Comparison of ENCODE assay signal across 8 cellular contexts in the genomic region with DNA sequence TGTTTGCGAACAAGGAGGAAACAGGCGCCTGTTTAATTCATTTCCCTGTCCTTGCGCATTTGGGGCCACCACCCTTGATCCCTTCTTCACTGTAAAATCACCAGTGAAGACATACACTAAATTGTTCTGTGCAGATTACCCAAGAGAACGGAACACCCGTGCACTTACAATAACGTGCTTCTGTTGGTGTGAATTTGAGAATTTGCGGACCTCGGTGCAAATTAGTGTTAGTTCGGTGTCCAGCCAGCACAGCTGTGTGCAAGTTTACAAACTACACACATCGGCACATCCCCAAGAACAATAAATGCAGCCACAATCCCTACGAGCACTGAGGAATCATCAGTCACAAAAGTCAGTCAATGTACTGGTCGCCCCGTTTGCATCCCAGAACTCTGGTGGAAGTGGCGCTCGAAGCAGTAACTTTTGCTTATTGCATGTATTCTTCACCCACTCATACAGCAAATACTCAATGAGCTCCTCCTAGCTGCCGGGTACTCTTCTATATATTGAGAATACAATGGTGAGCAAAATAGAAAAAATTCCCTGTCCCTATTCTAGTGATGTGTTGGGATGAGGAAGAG. TPM values are rescaled to one million over a fixed set of nuclear protein-coding genes. Genes with fewer than 3 reads are reported as not detected.
DNase-seq lines count a peak whose midpoint lies in the region; ATAC-seq and TF ChIP-seq lines count a peak whose summit lies in the region.

No MANE protein-coding gene starts in this region.

- no peak overlapping the region for H2BK120ac ChIP-seq in mesendoderm (ENCODE audit: low read depth, low read length)

- DNase-seq in NCI-H1092 treated with DMSO at 0.1 percent for 48 hours (lab: John Stamatoyannopoulos, UW) (peak; percentile 29), NCI-H1092 (lab: John Stamatoyannopoulos, UW) (no peak), MV-4-11 (lab: John Stamatoyannopoulos, UW) (peak; percentile 42), cardiac fibroblast (ENCODE audit: low read depth in 2 of 2) (peak; percentile 43 to 45), mesendoderm (no peak), natural killer cell (no peak), cerebellar nuclear complex (lab: John Stamatoyannopoulos, UW) (no peak), 8988T (no peak)

- peak overlapping the region; percentile 69 for H3K4me2 ChIP-seq in mesendoderm (ENCODE audit: low read length)

- no peak overlapping the region for H2AK5ac ChIP-seq in mesendoderm (ENCODE audit: low read length)

- H3K4me3 ChIP-seq in cardiac fibroblast (replicated peaks in 1 of 2; ENCODE audit: low read depth in 2 of 2, low read length in 2 of 2), result peak overlapping the region; percentile 78 to 81
- H3K4me3 ChIP-seq in mesendoderm (ENCODE audit: low read length), result peak overlapping the region; percentile 92

- peak overlapping the region; percentile 82 for H3K56ac ChIP-seq in mesendoderm (ENCODE audit: low read length)

- ATAC-seq in natural killer cell, result no peak

- H3K4ac ChIP-seq in mesendoderm (ENCODE audit: low read depth, low read length), result no peak overlapping the region

- H3K4me3 Mint-ChIP-seq in natural killer cell, result no peak overlapping the region

- no peak overlapping the region for H4K5ac ChIP-seq in mesendoderm (ENCODE audit: low read length)

- peak overlapping the region; percentile 55 for H3K9ac ChIP-seq in mesendoderm (ENCODE audit: low read length)

- no peaks in the 10 kb centered on the region for H3K4me1 ChIP-seq in mesendoderm (ENCODE audit: control insufficient read depth, low read depth, low read length)

- no peaks in the 10 kb centered on the region for H3K27me3 Mint-ChIP-seq in natural killer cell (ENCODE audit: low read depth in 2 of 2)

- H3K27ac Mint-ChIP-seq in natural killer cell, result no peak overlapping the region

- H3K4me1 Mint-ChIP-seq in natural killer cell, result peaks cover 5 to 8% of the 10 kb centered on the region in 2 donors

- intact Hi-C loops in natural killer cell (cut with micrococcal nuclease), result loop anchor here (1.0 to 5.0 kb wide), 3 partner anchors 47 to 470 kb away; a partner anchor contains a TSS

- no peak overlapping the region for H3K27ac ChIP-seq in mesendoderm (ENCODE audit: low read depth, low read length)

- TF ChIP-seq CTCF in cardiac fibroblast (IDR thresholded peaks at IDR 0.05; ENCODE audit: low read depth, low read length), result peak; percentile 12
- TF ChIP-seq CTCF in natural killer cell (IDR thresholded peaks at IDR 0.05), result no peak

- no peak overlapping the region for H3K23ac ChIP-seq in mesendoderm (ENCODE audit: low read length)

- H3K36me3 Mint-ChIP-seq in natural killer cell, result no peaks in the 10 kb centered on the region

- H3K36me3 ChIP-seq in mesendoderm (ENCODE audit: control insufficient read depth, insufficient read depth, low read length), result no peaks in the 10 kb centered on the region

- WGBS in mesendoderm (ENCODE audit: extremely low coverage, insufficient coverage, low lambda C conversion rate), result no CpG with 5 or more reads among the region's 16 CpGs

- H4K8ac ChIP-seq in mesendoderm (ENCODE audit: low read depth, low read length), result no peak overlapping the region

- no peak overlapping the region for H2BK5ac ChIP-seq in mesendoderm (ENCODE audit: low read length)

- no peak overlapping the region for H3K18ac ChIP-seq in mesendoderm (ENCODE audit: low read length)

- H3K79me2 ChIP-seq in mesendoderm (ENCODE audit: control insufficient read depth, insufficient read depth, low read length), result peaks cover 16% of the 10 kb centered on the region

- H3K27me3 ChIP-seq in mesendoderm (ENCODE audit: insufficient read depth, low read length, poor library complexity), result no peaks in the 10 kb centered on the region

- H2BK15ac ChIP-seq in mesendoderm (replicated peaks; ENCODE audit: low read depth), result no peak overlapping the region

- H3K9me3 Mint-ChIP-seq in natural killer cell, result no peaks in the 10 kb centered on the region

- peaks cover 7% of the 10 kb centered on the region for H3K79me1 ChIP-seq in mesendoderm (ENCODE audit: low read length)

RNA-seq across cellular contexts. Expression of a gene that starts 0.8 kb away (rescaled TPM):
- 18.4 TPM for polyA plus RNA-seq in mesendoderm (2013, experiment 1 of 2)
- polyA plus RNA-seq in mesendoderm (2013, experiment 2 of 2), result 19.0 TPM
- 10 to 100 TPM; 40.6 to 47.1 (median 40.7) TPM for total RNA-seq in natural killer cell

RNA-seq across cellular contexts. Expression of a gene that starts 47.0 kb away (rescaled TPM):
- polyA plus RNA-seq in mesendoderm (2013, experiment 1 of 2), result 128 TPM
- polyA plus RNA-seq in mesendoderm (2013, experiment 2 of 2), result 121 TPM
- 10 to 100 TPM; 45.6 to 55.1 (median 53.7) TPM for total RNA-seq in natural killer cell

Comparison
In these comparisons a context has a peak if more than half of its experiments do, and no peak if none do; other contexts are left out.
1. DNase-seq: peak in NCI-H1092 treated with DMSO at 0.1 percent for 48 hours (single experiment), MV-4-11 (single experiment) and cardiac fibroblast (2 of 2); none in NCI-H1092 (single experiment), mesendoderm (single experiment), natural killer cell (single experiment), cerebellar nuclear complex (0 of 2) and 8988T (single experiment).